ENCODE assay signal across 1 cellular context in the genomic region with DNA sequence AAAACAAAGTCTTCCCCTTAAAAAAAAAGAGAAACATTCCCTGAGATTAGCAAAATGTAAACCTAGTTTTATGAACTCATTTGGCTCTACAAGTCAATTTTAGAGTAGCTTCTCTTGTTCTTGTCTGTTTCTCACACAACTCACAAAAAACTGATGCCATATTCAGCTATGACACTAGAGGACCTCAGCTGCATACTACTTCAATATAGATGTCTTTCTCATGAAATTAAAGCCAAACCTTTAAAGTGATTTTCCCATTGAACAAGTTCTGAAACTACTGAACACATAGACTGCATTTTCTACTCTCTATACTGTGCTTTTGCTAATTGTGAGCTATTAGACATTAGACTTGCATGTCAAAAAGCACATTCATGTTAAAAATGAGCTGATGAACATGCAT.
TF ChIP-seq lines count a peak whose summit lies in the region.

No MANE protein-coding gene starts in this region.

TF ChIP-seq in liver, 16 proteins besides CTCF, POLR2A, EP300 and RAD21 (continued from another document):
- no peak for TF ChIP-seq ZBTB33 (IDR thresholded peaks at IDR 0.05)
- no peak for TF ChIP-seq FOXA1 (IDR thresholded peaks at IDR 0.05)
- no peak for TF ChIP-seq HNF4A (conservative IDR thresholded peaks at IDR 0.05)
- TF ChIP-seq YY1 (IDR thresholded peaks at IDR 0.05) = no peak
